ENCODE assay signal across 27 cellular contexts in genomic region chr15:56953790-56954189, GRCh38.
"Had no signal": no experiment of that assay in that cellular context is flagged by ENCODE, and none has a peak within 500 bp of the region (broad histone marks: within the 10 kb centered on the region; RNA-seq: fewer than 3 reads in every experiment).

No MANE protein-coding gene starts in this region.

- H3K4me3 ChIP-seq: coronary artery, dorsolateral prefrontal cortex, esophagus squamous epithelium, gastrocnemius medialis, heart right ventricle, left lung, lower lobe of right lung, mucosa of descending colon had no signal

- H3K4me1 ChIP-seq: lower lobe of right lung had no signal

- H3K27me3 ChIP-seq: dorsolateral prefrontal cortex, esophagus squamous epithelium, gastrocnemius medialis, heart right ventricle, left lung had no signal

- DNase-seq: dermis blood vessel endothelial cell; dorsolateral prefrontal cortex; effector CD4-positive, alpha-beta T cell; effector memory CD4-positive, alpha-beta T cell; erythroblast; esophagus squamous epithelium; foreskin fibroblast; foreskin melanocyte; gastrocnemius medialis; glutamatergic neuron; head of caudate nucleus; heart right ventricle; hippocampal formation; left cardiac atrium; left lung; left ventricle myocardium superior; lower lobe of right lung; mesenchymal stem cell; mucosa of descending colon; naive B cell; naive thymus-derived CD8-positive, alpha-beta T cell had no signal

- H3K27ac ChIP-seq: coronary artery, epithelial cell of prostate, esophagus squamous epithelium, gastrocnemius medialis, heart right ventricle, left lung, lower lobe of right lung had no signal

- H3K36me3 ChIP-seq: gastrocnemius medialis, heart right ventricle, left lung, lower lobe of right lung had no signal

- H3K9me3 ChIP-seq: gastrocnemius medialis had no signal

- ATAC-seq: esophagus mucosa; gastrocnemius medialis; heart right ventricle; left cardiac atrium; left lung; left ventricle myocardium superior; lower lobe of right lung; mucosa of descending colon; naive thymus-derived CD8-positive, alpha-beta T cell had no signal

- FAIRE-seq: endothelial cell of umbilical vein, islet of Langerhans, keratinocyte had no signal
